18 cellular contexts compared by ENCODE assay signal in the genomic region with DNA sequence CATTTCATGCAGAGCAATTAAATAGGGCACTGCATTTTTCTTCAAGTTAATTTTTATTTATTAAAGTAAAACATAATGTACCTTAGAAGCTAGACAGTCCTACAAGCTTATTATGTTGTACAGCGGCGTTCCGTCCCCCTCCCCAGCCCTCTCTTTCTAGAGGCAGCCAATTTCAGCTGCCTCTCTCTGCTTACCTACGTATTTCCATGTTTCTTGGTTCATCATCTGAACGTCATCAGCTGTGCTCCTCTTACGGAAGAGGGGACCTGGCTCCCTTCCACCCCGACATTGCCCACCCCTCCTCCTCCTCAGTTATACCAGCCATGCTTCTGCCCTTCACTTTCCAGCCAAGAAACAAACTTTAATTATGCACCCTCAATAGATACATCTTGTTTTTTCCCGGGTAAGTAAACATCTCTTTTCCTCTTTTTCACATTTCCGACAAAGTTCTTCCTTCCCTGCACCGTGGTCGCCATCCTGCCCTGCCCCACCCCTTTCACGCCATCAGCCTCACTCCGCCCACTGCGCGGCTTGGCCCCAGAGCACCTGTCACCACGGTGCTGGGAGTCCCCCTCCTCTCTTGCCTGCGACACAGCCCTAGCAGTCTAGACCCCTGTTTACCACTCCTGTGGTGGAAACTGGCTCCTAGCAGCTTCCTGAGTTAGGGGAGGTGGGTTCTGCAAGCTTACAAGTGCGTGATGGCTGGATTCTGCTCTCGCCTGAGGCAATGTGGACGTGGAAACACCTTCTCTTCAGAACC. TPM values are rescaled to one million over a fixed set of nuclear protein-coding genes. Genes with fewer than 3 reads are reported as not detected.
DNase-seq lines count a peak whose midpoint lies in the region; ATAC-seq and TF ChIP-seq lines count a peak whose summit lies in the region.
"Had no signal": no experiment of that assay in that cellular context is flagged by ENCODE, and none has a peak within 500 bp of the region (broad histone marks: within the 10 kb centered on the region; RNA-seq: fewer than 3 reads in every experiment).

No MANE protein-coding gene starts in this region.

- H3K4me1 ChIP-seq in heart left ventricle, result no peaks in the 10 kb centered on the region
- no peaks in the 10 kb centered on the region for H3K4me1 ChIP-seq in adrenal gland (replicated peaks in 1 of 2)

- H3K4me3 ChIP-seq in heart left ventricle (no peak overlapping the region), adrenal gland (no peak overlapping the region)
- H3K4me3 ChIP-seq: MG63, SK-N-MC, thyroid gland had no signal

- no peak overlapping the region for H3K4me3 Mint-ChIP-seq in neural crest cell
- H3K4me3 Mint-ChIP-seq: activated naive CD4-positive, alpha-beta T cell treated with anti-CD3 and anti-CD28 coated beads, Interleukin-2, amount 10 ng/mL, durations not matched to agents 7 days and 5 days; stimulated activated memory B cell treated with anti-CD40 and anti-IgM and Interleukin-4, amounts not matched to agents 10 μg/mL and 1 μg/mL and 100 μg/mL, for 72 hours had no signal

- H3K4me1 Mint-ChIP-seq in neural crest cell, result peaks cover 24% of the 10 kb centered on the region
- H3K4me1 Mint-ChIP-seq: activated naive CD4-positive, alpha-beta T cell treated with anti-CD3 and anti-CD28 coated beads, Interleukin-2, amount 10 ng/mL, durations not matched to agents 7 days and 5 days; CD4-positive, alpha-beta memory T cell; stimulated activated memory B cell treated with anti-CD40 and anti-IgM and Interleukin-4, amounts not matched to agents 10 μg/mL and 1 μg/mL and 100 μg/mL, for 72 hours had no signal

- TF ChIP-seq POLR2A in heart left ventricle (IDR thresholded peaks at IDR 0.05) (no peak), adrenal gland (IDR thresholded peaks at IDR 0.05) (no peak)

- peaks cover 2% of the 10 kb centered on the region for H3K9me3 Mint-ChIP-seq in neural crest cell

- intact Hi-C loops in heart left ventricle (cut with DNase I) (no loop called here), left cardiac atrium (cut with DNase I) (no loop called here), adrenal gland (cut with DNase I) (no loop called here)

- no peaks in the 10 kb centered on the region for H3K27me3 Mint-ChIP-seq in neural crest cell (ENCODE audit: low read depth)
- H3K27me3 Mint-ChIP-seq: activated naive CD4-positive, alpha-beta T cell treated with anti-CD3 and anti-CD28 coated beads, Interleukin-2, amount 10 ng/mL, durations not matched to agents 7 days and 5 days; CD4-positive, alpha-beta memory T cell; stimulated activated memory B cell treated with anti-CD40 and anti-IgM and Interleukin-4, amounts not matched to agents 10 μg/mL and 1 μg/mL and 100 μg/mL, for 72 hours had no signal

- ATAC-seq in heart left ventricle, result no peak
- no peak for ATAC-seq in left cardiac atrium
- no peak for ATAC-seq in HG02623 (IDR thresholded peaks at IDR 0.05; ENCODE audit: unreplicated experiment)
- no peak for ATAC-seq in HG03280 (IDR thresholded peaks at IDR 0.05; ENCODE audit: unreplicated experiment)
- no peak for ATAC-seq in GM18868 (IDR thresholded peaks at IDR 0.05; ENCODE audit: unreplicated experiment)
- ATAC-seq: stimulated activated memory B cell treated with anti-CD40 and anti-IgM and Interleukin-4, amounts not matched to agents 10 μg/mL and 1 μg/mL and 100 μg/mL, for 72 hours had no signal

- peak in 3 of 5 donors; percentile 5 to 13 (median 7) for DNase-seq in heart left ventricle
- no peak for DNase-seq in left cardiac atrium
- peak in 5 of 7 donors; percentile 6 to 55 (median 11) for DNase-seq in adrenal gland
- DNase-seq in neural crest cell (ENCODE audit: low read depth, low spot score), result no peak
- DNase-seq in retina, result no peak
- DNase-seq: CD4-positive, alpha-beta memory T cell; cortex of kidney; DMS79 treated with DMSO at 0.1 percent for 48 hours; foreskin melanocyte; MG63 had no signal

- peak overlapping the region; percentile 83 for H3K27ac Mint-ChIP-seq in neural crest cell (ENCODE audit: unreplicated experiment)
- H3K27ac Mint-ChIP-seq: activated naive CD4-positive, alpha-beta T cell treated with anti-CD3 and anti-CD28 coated beads, Interleukin-2, amount 10 ng/mL, durations not matched to agents 7 days and 5 days; stimulated activated memory B cell treated with anti-CD40 and anti-IgM and Interleukin-4, amounts not matched to agents 10 μg/mL and 1 μg/mL and 100 μg/mL, for 72 hours had no signal

- H3K27me3 ChIP-seq in heart left ventricle (no peaks in the 10 kb centered on the region), adrenal gland (no peaks in the 10 kb centered on the region)
- H3K27me3 ChIP-seq: MG63, thyroid gland had no signal

- H3K36me3 ChIP-seq in heart left ventricle (peaks cover 0 to 87% (median 42%) of the 10 kb centered on the region in 9 donors), adrenal gland (replicated peaks in 1 of 2) (peaks cover 0 to 28% of the 10 kb centered on the region in 2 donors)
- H3K36me3 ChIP-seq: MG63 had no signal

- WGBS in heart left ventricle, 4 donors, result 87 to 92% (median 87%) methylated on average over 20 of the region's 20 CpGs
- WGBS in adrenal gland, 4 donors, result 83 to 91% (median 87%) methylated on average over 20 of the region's 20 CpGs

- no peak overlapping the region for H3K27ac ChIP-seq in heart left ventricle
- H3K27ac ChIP-seq in adrenal gland, result no peak overlapping the region
- H3K27ac ChIP-seq: epithelial cell of prostate, SK-N-MC, thyroid gland had no signal

- TF ChIP-seq CTCF in heart left ventricle (IDR thresholded peaks at IDR 0.05) (no peak), adrenal gland (IDR thresholded peaks at IDR 0.05) (no peak), neural crest cell (conservative IDR thresholded peaks at IDR 0.05) (no peak)

- peaks cover 7% of the 10 kb centered on the region for H3K36me3 Mint-ChIP-seq in neural crest cell (ENCODE audit: low read depth)

- H3K9me3 ChIP-seq in heart left ventricle (peaks cover 0 to 11% (median 3%) of the 10 kb centered on the region in 12 donors), adrenal gland (replicated peaks in 1 of 3) (peaks cover 0 to 2% (median 0%) of the 10 kb centered on the region in 3 donors)
- H3K9me3 ChIP-seq: thyroid gland had no signal

RNA-seq across cellular contexts. Expression of gene SLC37A1, which starts 57.9 kb away (rescaled TPM):
- total RNA-seq in heart left ventricle (10 to 100 TPM in 1 of 9 donors, 1 to 10 TPM in 8; 3.1 to 13.0 (median 5.7) TPM), left cardiac atrium (1 to 10 TPM; 1.9 to 3.7 TPM), adrenal gland (10 to 100 TPM in 7 of 8 donors, 1 to 10 TPM in 1; 7.4 to 27.2 (median 18.7) TPM), neural crest cell (9.1 and 9.9 TPM in 2 replicates)
- polyA plus RNA-seq in heart left ventricle (1 to 10 TPM; 2.2 TPM), adrenal gland (10 to 100 TPM; 11.0 to 16.7 (median 14.3) TPM)

Comparison
In these comparisons a context has a peak if more than half of its experiments do, and no peak if none do; other contexts are left out.
1. DNase-seq: peak in heart left ventricle (3 of 5) and adrenal gland (5 of 7); none in left cardiac atrium (single experiment), neural crest cell (single experiment) and retina (single experiment).